ENCODE assay signal across 28 cellular contexts in genomic region chr1:27150641-27151040, GRCh38. TPM values are rescaled to one million over a fixed set of nuclear protein-coding genes. Genes with fewer than 3 reads are reported as not detected.
DNase-seq lines count a peak whose midpoint lies in the region; ATAC-seq and TF ChIP-seq lines count a peak whose summit lies in the region.
"Had no signal": no experiment of that assay in that cellular context is flagged by ENCODE, and none has a peak within 500 bp of the region (broad histone marks: within the 10 kb centered on the region; RNA-seq: fewer than 3 reads in every experiment).

No MANE protein-coding gene starts in this region.

- CTCF ChIA-PET in CD4-positive, alpha-beta T cell (lab: Charles Lee) = no interaction called here

- intact Hi-C loops in CD4-positive, alpha-beta T cell (cut with DNase I, micrococcal nuclease) = no loop called here
- intact Hi-C loops in stomach (cut with DNase I; ENCODE audit: low total_unique reads) = no loop called here

- peaks cover 58 to 93% (median 79%) of the 10 kb centered on the region in 4 donors for H3K4me1 ChIP-seq in stomach

- TF ChIP-seq EP300 in stomach (IDR thresholded peaks at IDR 0.05) = no peak

- H3K27ac ChIP-seq in CD4-positive, alpha-beta T cell (ENCODE audit: low read depth, low read length) = no peak overlapping the region
- H3K27ac ChIP-seq in VCaP = peak overlapping the region; percentile 68
- H3K27ac ChIP-seq in stomach = peak overlapping the region in 4 of 5 donors; percentile 29 to 58 (median 44)
- H3K27ac ChIP-seq: body of pancreas, SJCRH30, thoracic aorta, uterus had no signal

- H3K4me1 Mint-ChIP-seq in CD4-positive, alpha-beta T cell (ENCODE audit: low read depth) = peaks cover 70% of the 10 kb centered on the region
- peaks cover 56% of the 10 kb centered on the region for H3K4me1 Mint-ChIP-seq in neural crest cell

- TF ChIP-seq CTCF in CD4-positive, alpha-beta T cell (IDR thresholded peaks at IDR 0.05) = no peak
- TF ChIP-seq CTCF in VCaP (conservative IDR thresholded peaks at IDR 0.05) = no peak
- TF ChIP-seq CTCF in neural crest cell (conservative IDR thresholded peaks at IDR 0.05) = no peak
- no peak for TF ChIP-seq CTCF in stomach (IDR thresholded peaks at IDR 0.05)

- H3K27ac Mint-ChIP-seq in CD4-positive, alpha-beta T cell = no peak overlapping the region
- H3K27ac Mint-ChIP-seq in neural crest cell (ENCODE audit: unreplicated experiment) = no peak overlapping the region
- H3K27ac Mint-ChIP-seq: activated CD8-positive, alpha-beta T cell treated with anti-CD3 and anti-CD28 coated beads for 36 hours; activated T-helper 1 cell treated with anti-CD3 and anti-CD28 coated beads, Interleukin-12 subunit alpha, Interleukin-12 subunit beta, Interleukin-2, Interleukin-4 antibody, amounts not matched to agents 30 ng/mL and 10 ng/mL and 1 ng/mL, durations not matched to agents 14 hours and 24 hours and 36 hours; progenitor cell of endocrine pancreas had no signal

- H3K27me3 ChIP-seq in CD4-positive, alpha-beta T cell (ENCODE audit: control insufficient read depth, insufficient read depth, low read length) = no peaks in the 10 kb centered on the region
- no peaks in the 10 kb centered on the region for H3K27me3 ChIP-seq in stomach
- H3K27me3 ChIP-seq: adrenal gland, BE2C, body of pancreas, gastroesophageal sphincter, SJCRH30, uterus had no signal

- peak overlapping the region; percentile 20 for H3K4me3 Mint-ChIP-seq in CD4-positive, alpha-beta T cell
- H3K4me3 Mint-ChIP-seq in neural crest cell = peak overlapping the region; percentile 40
- H3K4me3 Mint-ChIP-seq: activated CD8-positive, alpha-beta T cell treated with anti-CD3 and anti-CD28 coated beads for 36 hours; activated T-helper 1 cell treated with anti-CD3 and anti-CD28 coated beads, Interleukin-12 subunit alpha, Interleukin-12 subunit beta, Interleukin-2, Interleukin-4 antibody, amounts not matched to agents 30 ng/mL and 10 ng/mL and 1 ng/mL, durations not matched to agents 14 hours and 24 hours and 36 hours had no signal

- no peaks in the 10 kb centered on the region for H3K27me3 Mint-ChIP-seq in CD4-positive, alpha-beta T cell
- H3K27me3 Mint-ChIP-seq in neural crest cell (ENCODE audit: low read depth) = no peaks in the 10 kb centered on the region
- H3K27me3 Mint-ChIP-seq: activated CD8-positive, alpha-beta T cell treated with anti-CD3 and anti-CD28 coated beads for 36 hours; progenitor cell of endocrine pancreas had no signal

- 60 to 77% (median 75%) methylated on average over 3 of the region's 3 CpGs for WGBS in stomach, 5 donors

- H3K9me3 Mint-ChIP-seq in CD4-positive, alpha-beta T cell = no peaks in the 10 kb centered on the region
- no peaks in the 10 kb centered on the region for H3K9me3 Mint-ChIP-seq in neural crest cell
- H3K9me3 Mint-ChIP-seq: activated CD8-positive, alpha-beta T cell treated with anti-CD3 and anti-CD28 coated beads for 36 hours; activated T-helper 1 cell treated with anti-CD3 and anti-CD28 coated beads, Interleukin-12 subunit alpha, Interleukin-12 subunit beta, Interleukin-2, Interleukin-4 antibody, amounts not matched to agents 30 ng/mL and 10 ng/mL and 1 ng/mL, durations not matched to agents 14 hours and 24 hours and 36 hours had no signal

- POLR2A ChIA-PET in CD4-positive, alpha-beta T cell (lab: Charles Lee) = interaction anchor here (1.0 to 9.8 kb wide), 2 partner anchors 11 to 39 kb away, joined by 3 to 179 read pairs; no protein-coding TSS in a partner anchor

- TF ChIP-seq POLR2A in stomach (IDR thresholded peaks at IDR 0.05) = no peak

- DNase-seq in CD4-positive, alpha-beta T cell = no peak
- no peak for DNase-seq in neural crest cell (ENCODE audit: low read depth, low spot score)
- DNase-seq in stomach = no peak
- DNase-seq in NCI-H510A (lab: John Stamatoyannopoulos, UW) = no peak
- DNase-seq: activated CD8-positive, alpha-beta memory T cell treated with anti-CD3 and anti-CD28 coated beads, Interleukin-2, amount 50 U/mL, for 48 hours; activated CD8-positive, alpha-beta T cell treated with anti-CD3 and anti-CD28 coated beads for 36 hours; activated naive CD4-positive, alpha-beta T cell treated with Interleukin-2 at 50 U/mL for 16 hours; adrenal gland; BE2C; body of pancreas; DMS53; HCEC 1CT; Kasumi-1; kidney glomerular epithelial cell; NCI-H1436 treated with DMSO at 0.1 percent for 48 hours; NCI-H226; SJCRH30; stimulated activated naive CD4-positive, alpha-beta T cell; SW 1271; uterus had no signal

- peaks cover 4% of the 10 kb centered on the region for H3K36me3 Mint-ChIP-seq in CD4-positive, alpha-beta T cell (ENCODE audit: low read depth)
- no peaks in the 10 kb centered on the region for H3K36me3 Mint-ChIP-seq in neural crest cell (ENCODE audit: low read depth)

- peaks cover 0 to 18% (median 0%) of the 10 kb centered on the region in 4 donors for H3K36me3 ChIP-seq in stomach
- H3K36me3 ChIP-seq: adrenal gland, BE2C, gastroesophageal sphincter, SJCRH30, thoracic aorta, uterus had no signal

- H3K4me3 ChIP-seq in stomach = peak overlapping the region in 2 of 4 donors; percentile 0 to 71
- H3K4me3 ChIP-seq: adrenal gland, body of pancreas, gastroesophageal sphincter, lung, SJCRH30, thoracic aorta, uterus had no signal

- no peaks in the 10 kb centered on the region for H3K9me3 ChIP-seq in CD4-positive, alpha-beta T cell (ENCODE audit: control insufficient read depth, low read length)
- no peaks in the 10 kb centered on the region for H3K9me3 ChIP-seq in stomach
- H3K9me3 ChIP-seq: adrenal gland, BE2C, body of pancreas, gastroesophageal sphincter, SJCRH30, thoracic aorta, uterus had no signal

- no peak for ATAC-seq in CD4-positive, alpha-beta T cell (ENCODE audit: poor library complexity)
- ATAC-seq in HG03432 (IDR thresholded peaks at IDR 0.05; ENCODE audit: unreplicated experiment) (no peak), GM21825 (IDR thresholded peaks at IDR 0.05; ENCODE audit: unreplicated experiment) (no peak)
- ATAC-seq: activated CD8-positive, alpha-beta T cell treated with anti-CD3 and anti-CD28 coated beads for 36 hours; body of pancreas; gastroesophageal sphincter had no signal

RNA-seq across cellular contexts. Expression of gene SLC9A1, which starts 4.3 kb away (rescaled TPM):
- total RNA-seq in CD4-positive, alpha-beta T cell = 10 to 100 TPM; 14.2 to 19.0 TPM
- total RNA-seq in neural crest cell (24.2 and 27.1 TPM in 2 replicates), stomach (100 to 1,000 TPM in 1 of 5 donors, 10 to 100 TPM in 4; 25.7 to 132 (median 42.0) TPM)
- polyA plus RNA-seq in stomach = 10 to 100 TPM; 16.3 to 27.6 (median 19.2) TPM
